ENCODE assay signal across 8 cellular contexts in the genomic region with DNA sequence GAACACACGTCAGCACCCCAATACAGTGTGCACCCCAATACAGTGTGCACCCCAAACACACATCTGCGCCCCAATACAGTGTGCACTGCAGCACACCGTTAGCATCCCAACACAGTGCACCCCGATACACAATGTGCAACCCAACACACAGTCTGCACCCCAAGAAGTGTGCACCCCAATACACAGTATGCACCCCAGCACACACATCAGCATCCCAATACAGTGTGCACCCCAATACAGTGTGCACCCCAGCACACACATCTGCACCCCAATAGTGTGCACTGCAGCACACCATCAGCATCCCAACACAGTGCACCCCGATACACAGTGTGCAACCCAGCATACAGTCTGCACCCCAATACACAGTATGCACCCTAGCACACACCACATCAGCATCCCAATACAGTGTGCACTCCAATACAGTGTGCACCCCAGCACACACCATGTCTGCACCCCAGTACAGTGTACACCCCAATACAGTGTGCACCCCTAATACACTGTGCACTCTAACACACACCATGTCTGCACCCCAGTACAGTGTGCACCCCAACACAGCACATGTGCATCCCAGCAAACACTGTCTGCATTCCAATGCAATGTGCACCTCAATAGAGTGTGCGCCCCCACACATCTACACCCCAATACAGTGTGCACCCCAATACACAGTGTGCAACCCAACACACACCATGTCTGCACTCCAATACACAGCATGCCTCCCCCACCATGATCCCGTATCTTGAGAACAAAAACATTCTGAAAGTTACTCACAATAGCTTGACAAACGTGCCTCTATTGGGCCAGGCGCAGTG. TPM values are rescaled to one million over a fixed set of nuclear protein-coding genes. Genes with fewer than 3 reads are reported as not detected.
A peak's percentile ranks its signal among the peaks of the same experiment; 100 is the strongest.
DNase-seq lines count a peak whose midpoint lies in the region; ATAC-seq and TF ChIP-seq lines count a peak whose summit lies in the region.

No MANE protein-coding gene starts in this region.

- no peaks in the 10 kb centered on the region for H3K27me3 ChIP-seq in lower lobe of right lung (ENCODE audit: low read depth)

- H3K4me1 Mint-ChIP-seq in activated naive CD8-positive, alpha-beta T cell treated with anti-CD3 and anti-CD28 coated beads for 36 hours = peaks cover 33% of the 10 kb centered on the region

- H3K27me3 Mint-ChIP-seq in activated naive CD8-positive, alpha-beta T cell treated with anti-CD3 and anti-CD28 coated beads for 36 hours = no peaks in the 10 kb centered on the region

- H3K4me1 ChIP-seq in lower lobe of right lung = peaks cover 49% of the 10 kb centered on the region

- H3K36me3 Mint-ChIP-seq in activated naive CD8-positive, alpha-beta T cell treated with anti-CD3 and anti-CD28 coated beads for 36 hours = peaks cover 12% of the 10 kb centered on the region

- peaks cover 20% of the 10 kb centered on the region for H3K36me3 ChIP-seq in lower lobe of right lung

- H3K27ac ChIP-seq in C4-2B (peak overlapping the region; percentile 89), lower lobe of right lung (peak overlapping the region; percentile 89)

- intact Hi-C loops in lower lobe of right lung (cut with DNase I) = no loop called here

- H3K9me3 ChIP-seq in lower lobe of right lung = no peaks in the 10 kb centered on the region

- peak overlapping the region; percentile 81 for H3K4me3 ChIP-seq in lower lobe of right lung

- TF ChIP-seq CTCF in C4-2B (conservative IDR thresholded peaks at IDR 0.05) = no peak
- TF ChIP-seq CTCF in lower lobe of right lung (IDR thresholded peaks at IDR 0.05) = no peak

- ATAC-seq in HG02642 (IDR thresholded peaks at IDR 0.05; ENCODE audit: poor library complexity, unreplicated experiment) (peak; percentile 1), lower lobe of right lung (no peak), HG03457 (IDR thresholded peaks at IDR 0.05; ENCODE audit: unreplicated experiment) (no peak), HG02981 (IDR thresholded peaks at IDR 0.05; ENCODE audit: unreplicated experiment) (no peak)

- no peaks in the 10 kb centered on the region for H3K9me3 Mint-ChIP-seq in activated naive CD8-positive, alpha-beta T cell treated with anti-CD3 and anti-CD28 coated beads for 36 hours

- H3K27ac Mint-ChIP-seq in activated naive CD8-positive, alpha-beta T cell treated with anti-CD3 and anti-CD28 coated beads for 36 hours = peak overlapping the region; percentile 70

- DNase-seq in activated naive CD8-positive, alpha-beta T cell treated with anti-CD3 and anti-CD28 coated beads for 36 hours = no peak
- DNase-seq in lower lobe of right lung (no peak), CD1c-positive myeloid dendritic cell (ENCODE audit: extremely low spot score) (no peak), medulla oblongata (ENCODE audit: extremely low spot score) (no peak)

- H3K4me3 Mint-ChIP-seq in activated naive CD8-positive, alpha-beta T cell treated with anti-CD3 and anti-CD28 coated beads for 36 hours = peak overlapping the region; percentile 77

RNA-seq across cellular contexts. Expression of a gene that starts 0.9 kb away (rescaled TPM):
- 10 to 100 TPM; 81.1 to 84.8 TPM for total RNA-seq in activated naive CD8-positive, alpha-beta T cell treated with anti-CD3 and anti-CD28 coated beads for 36 hours
- 70.3 TPM for total RNA-seq in lower lobe of right lung

RNA-seq across cellular contexts. Expression of a gene that starts 6.7 kb away (rescaled TPM):
- total RNA-seq in activated naive CD8-positive, alpha-beta T cell treated with anti-CD3 and anti-CD28 coated beads for 36 hours = 10 to 100 TPM; 16.7 to 18.4 TPM
- total RNA-seq in lower lobe of right lung = 9.7 TPM
